In genomic region chr3:12194209-12194608, GRCh38 we compare ENCODE assay signal across 9 cellular contexts. TPM values are rescaled to one million over a fixed set of nuclear protein-coding genes. Genes with fewer than 3 reads are reported as not detected.
DNase-seq lines count a peak whose midpoint lies in the region; ATAC-seq and TF ChIP-seq lines count a peak whose summit lies in the region.
"Had no signal": no experiment of that assay in that cellular context is flagged by ENCODE, and none has a peak within 500 bp of the region (broad histone marks: within the 10 kb centered on the region; RNA-seq: fewer than 3 reads in every experiment).

No MANE protein-coding gene starts in this region.

- H3K9ac ChIP-seq in BLaER1, result no peak overlapping the region

- H3K4me2 ChIP-seq in BLaER1, result peak overlapping the region; percentile 10; the same call in 1 of the 2 replicates
- peak overlapping the region; percentile 68 for H3K4me2 ChIP-seq in osteoblast (ENCODE audit: insufficient read depth, low read length)

- TF ChIP-seq CTCF in osteoblast (IDR thresholded peaks at IDR 0.05; ENCODE audit: extremely low read depth, low read depth, low read length), result no peak

- H3K4me3 ChIP-seq in BLaER1 (no peak overlapping the region), osteoblast (ENCODE audit: insufficient read depth, low read length) (no peak overlapping the region)
- H3K4me3 ChIP-seq: heart right ventricle had no signal

- H4K20me1 ChIP-seq in BLaER1, result no peaks in the 10 kb centered on the region
- H4K20me1 ChIP-seq in osteoblast (ENCODE audit: insufficient read depth, low read length), result no peaks in the 10 kb centered on the region

- ATAC-seq in GM21381 (IDR thresholded peaks at IDR 0.05; ENCODE audit: unreplicated experiment) (peak; percentile 17), HG02588 (IDR thresholded peaks at IDR 0.05; ENCODE audit: unreplicated experiment) (no peak)

- H3K27ac ChIP-seq in BLaER1 (no peak overlapping the region), osteoblast (ENCODE audit: low read depth, low read length) (peak overlapping the region; percentile 94)

- H3K79me2 ChIP-seq in osteoblast (ENCODE audit: insufficient read depth, low read length), result no peaks in the 10 kb centered on the region

- H3K4me1 ChIP-seq in BLaER1 (peaks cover 11% of the 10 kb centered on the region), osteoblast (ENCODE audit: insufficient read depth, low read length) (peaks cover 31% of the 10 kb centered on the region)

- peak; percentile 16 for DNase-seq in NCI-H2171 (lab: John Stamatoyannopoulos, UW)
- DNase-seq in cerebellar cortex (ENCODE audit: low spot score), result peak; percentile 33
- DNase-seq in osteoblast (ENCODE audit: insufficient read length, low spot score, missing footprints), result no peak
- no peak for DNase-seq in NCI-H1092 (lab: John Stamatoyannopoulos, UW)
- no peak for DNase-seq in HPDE6-E6E7 (ENCODE audit: extremely low spot score)
- DNase-seq: heart right ventricle had no signal

- no peaks in the 10 kb centered on the region for H3K27me3 ChIP-seq in BLaER1
- no peaks in the 10 kb centered on the region for H3K27me3 ChIP-seq in osteoblast (ENCODE audit: insufficient read depth, low read length)
- H3K27me3 ChIP-seq: heart right ventricle had no signal

- H3K9me3 ChIP-seq in BLaER1 (no peaks in the 10 kb centered on the region), osteoblast (ENCODE audit: low read depth, low read length) (no peaks in the 10 kb centered on the region)
- H3K9me3 ChIP-seq: heart right ventricle had no signal

- H3K36me3 ChIP-seq in BLaER1, result no peaks in the 10 kb centered on the region
- H3K36me3 ChIP-seq in osteoblast (ENCODE audit: insufficient read depth, low read length), result no peaks in the 10 kb centered on the region
- H3K36me3 ChIP-seq: heart right ventricle had no signal

- no peak overlapping the region for H2AFZ ChIP-seq in osteoblast (ENCODE audit: low read length)

RNA-seq across cellular contexts. Expression of gene TIMP4, which starts 35.5 kb away (rescaled TPM):
- total RNA-seq in osteoblast, result 2.4 and 3.3 TPM in 2 replicates

Comparison
In these comparisons a context has a peak if more than half of its experiments do, and no peak if none do; other contexts are left out.
1. DNase-seq: peak in NCI-H2171 (single experiment) and cerebellar cortex (single experiment); none in osteoblast (single experiment), NCI-H1092 (single experiment) and HPDE6-E6E7 (single experiment).